In genomic region chr4:106315476-106315967, GRCh38 we compare ENCODE assay signal across 8 cellular contexts. TPM values are rescaled to one million over a fixed set of nuclear protein-coding genes. Genes with fewer than 3 reads are reported as not detected.
DNase-seq lines count a peak whose midpoint lies in the region; ATAC-seq and TF ChIP-seq lines count a peak whose summit lies in the region.

No MANE protein-coding gene starts in this region.

- TF ChIP-seq POLR2A in NB4 (IDR thresholded peaks at IDR 0.05; ENCODE audit: extremely low read depth, insufficient read length) = no peak

- no peak overlapping the region for H3K4me3 Mint-ChIP-seq in activated T-cell treated with anti-CD3 and anti-CD28 coated beads, Interleukin-2, amount 50 U/mL, for 24 hours
- H3K4me3 Mint-ChIP-seq in activated naive CD8-positive, alpha-beta T cell treated with anti-CD3 and anti-CD28 coated beads, Interleukin-2, amount 50 U/mL, for 24 hours = no peak overlapping the region
- no peak overlapping the region for H3K4me3 Mint-ChIP-seq in immature natural killer cell

- no peaks in the 10 kb centered on the region for H3K27me3 Mint-ChIP-seq in activated T-cell treated with anti-CD3 and anti-CD28 coated beads, Interleukin-2, amount 50 U/mL, for 24 hours
- H3K27me3 Mint-ChIP-seq in activated naive CD8-positive, alpha-beta T cell treated with anti-CD3 and anti-CD28 coated beads, Interleukin-2, amount 50 U/mL, for 24 hours = no peaks in the 10 kb centered on the region
- peaks cover 0 to 3% (median 2%) of the 10 kb centered on the region in 3 donors for H3K27me3 Mint-ChIP-seq in immature natural killer cell (ENCODE audit: low read depth in 3 of 3)

- TF ChIP-seq CTCF in NB4 (IDR thresholded peaks at IDR 0.05; ENCODE audit: low read depth, low read length) = no peak

- H3K4me1 Mint-ChIP-seq in activated T-cell treated with anti-CD3 and anti-CD28 coated beads, Interleukin-2, amount 50 U/mL, for 24 hours (ENCODE audit: low read depth) = peaks cover 44% of the 10 kb centered on the region
- H3K4me1 Mint-ChIP-seq in activated naive CD8-positive, alpha-beta T cell treated with anti-CD3 and anti-CD28 coated beads, Interleukin-2, amount 50 U/mL, for 24 hours = peaks cover 37% of the 10 kb centered on the region
- peaks cover 13 to 14% of the 10 kb centered on the region in 2 donors for H3K4me1 Mint-ChIP-seq in immature natural killer cell

- H3K27ac Mint-ChIP-seq in activated T-cell treated with anti-CD3 and anti-CD28 coated beads, Interleukin-2, amount 50 U/mL, for 24 hours = no peak overlapping the region
- no peak overlapping the region for H3K27ac Mint-ChIP-seq in activated naive CD8-positive, alpha-beta T cell treated with anti-CD3 and anti-CD28 coated beads, Interleukin-2, amount 50 U/mL, for 24 hours
- no peak overlapping the region for H3K27ac Mint-ChIP-seq in immature natural killer cell

- peak; percentile 42 for DNase-seq in activated T-cell treated with anti-CD3 and anti-CD28 coated beads for 24 hours (ENCODE audit: low read depth)
- DNase-seq in activated T-cell treated with anti-CD3 and anti-CD28 coated beads, Interleukin-2, amount 50 U/mL, for 24 hours = no peak
- peak; percentile 57 for DNase-seq in NB4 (ENCODE audit: low read depth)
- DNase-seq in activated naive CD8-positive, alpha-beta T cell treated with anti-CD3 and anti-CD28 coated beads, Interleukin-2, amount 50 U/mL, for 24 hours = no peak
- peak; percentile 44 to 52 (median 46) for DNase-seq in immature natural killer cell
- peak; percentile 27 to 42 (median 28) for DNase-seq in stimulated activated CD4-positive, alpha-beta T cell treated with anti-CD3 and anti-CD28 coated beads, TNF-alpha, amount 100 ng/mL, for 4 hours (ENCODE audit: low read depth in 3 of 3)
- DNase-seq in T-helper 9 cell = no peak

- peak overlapping the region; percentile 100 for H3K4me3 ChIP-seq in NB4 (ENCODE audit: low read depth, low read length)

- ATAC-seq in HG02571 (IDR thresholded peaks at IDR 0.05; ENCODE audit: unreplicated experiment) = peak; percentile 23
- peak; percentile 68 for ATAC-seq in activated naive CD8-positive, alpha-beta T cell treated with anti-CD3 and anti-CD28 coated beads, Interleukin-2, amount 50 U/mL, for 24 hours

- peaks cover 35% of the 10 kb centered on the region for H3K36me3 Mint-ChIP-seq in activated T-cell treated with anti-CD3 and anti-CD28 coated beads, Interleukin-2, amount 50 U/mL, for 24 hours (ENCODE audit: low read depth)
- peaks cover 20% of the 10 kb centered on the region for H3K36me3 Mint-ChIP-seq in activated naive CD8-positive, alpha-beta T cell treated with anti-CD3 and anti-CD28 coated beads, Interleukin-2, amount 50 U/mL, for 24 hours (ENCODE audit: low read depth)
- peaks cover 4 to 6% (median 5%) of the 10 kb centered on the region in 3 donors for H3K36me3 Mint-ChIP-seq in immature natural killer cell

- H3K9me3 Mint-ChIP-seq in activated T-cell treated with anti-CD3 and anti-CD28 coated beads, Interleukin-2, amount 50 U/mL, for 24 hours = no peaks in the 10 kb centered on the region
- no peaks in the 10 kb centered on the region for H3K9me3 Mint-ChIP-seq in activated naive CD8-positive, alpha-beta T cell treated with anti-CD3 and anti-CD28 coated beads, Interleukin-2, amount 50 U/mL, for 24 hours
- H3K9me3 Mint-ChIP-seq in immature natural killer cell = no peaks in the 10 kb centered on the region

RNA-seq across cellular contexts. Expression of gene TBCK, which starts 0.5 kb away (rescaled TPM):
- 10 to 100 TPM in 2 of 3 donors, 1 to 10 TPM in 1; 7.2 to 19.5 (median 13.8) TPM for polyA plus RNA-seq in immature natural killer cell

RNA-seq across cellular contexts. Expression of gene AIMP1, which starts 0.8 kb away (rescaled TPM):
- 10 to 100 TPM; 38.2 to 68.9 (median 46.3) TPM for polyA plus RNA-seq in immature natural killer cell

RNA-seq across cellular contexts. Expression of gene GIMD1, which starts 53.1 kb away (rescaled TPM):
- polyA plus RNA-seq in immature natural killer cell = not detected

Comparison
In these comparisons a context has a peak if more than half of its experiments do, and no peak if none do; other contexts are left out.
1. DNase-seq: peak in activated T-cell treated with anti-CD3 and anti-CD28 coated beads for 24 hours (single experiment), NB4 (single experiment), immature natural killer cell (3 of 3) and stimulated activated CD4-positive, alpha-beta T cell treated with anti-CD3 and anti-CD28 coated beads, TNF-alpha, amount 100 ng/mL, for 4 hours (3 of 3); none in activated T-cell treated with anti-CD3 and anti-CD28 coated beads, Interleukin-2, amount 50 U/mL, for 24 hours (single experiment), activated naive CD8-positive, alpha-beta T cell treated with anti-CD3 and anti-CD28 coated beads, Interleukin-2, amount 50 U/mL, for 24 hours (single experiment) and T-helper 9 cell (single experiment).